1 cellular context compared by ENCODE assay signal in genomic region chr3:113695818-113696645, GRCh38.
A peak's percentile ranks its signal among the peaks of the same experiment; 100 is the strongest.
TF ChIP-seq lines count a peak whose summit lies in the region.

Gene USF3, minus strand, starts transcription at chr3:113696642. Its CDS starts 21,764 bp downstream, at chr3:113674878.

TF ChIP-seq in HepG2, 621 proteins besides CTCF, POLR2A, EP300 and RAD21 (continued from another document and continues in another):
- TF ChIP-seq ELK4 (CRISPR knock-in tag; IDR thresholded peaks at IDR 0.05; ENCODE audit: borderline replicate concordance) (no peak), E2F5 (CRISPR knock-in tag; conservative IDR thresholded peaks at IDR 0.05) (no peak), CEBPG (CRISPR knock-in tag; IDR thresholded peaks at IDR 0.05) (no peak), RXRA (CRISPR knock-in tag; IDR thresholded peaks at IDR 0.05) (no peak; the same call in 1 of the 2 replicates), MED13 (CRISPR knock-in tag; IDR thresholded peaks at IDR 0.05) (no peak), ZSCAN31 (CRISPR knock-in tag; IDR thresholded peaks at IDR 0.05; ENCODE audit: low read depth) (no peak; the same call in none of the 2 replicates), PRMT3 (CRISPR knock-in tag; IDR thresholded peaks at IDR 0.05; ENCODE audit: borderline replicate concordance, low read depth) (no peak), RBAK (CRISPR knock-in tag; IDR thresholded peaks at IDR 0.05) (no peak), ZNF263 (CRISPR knock-in tag; IDR thresholded peaks at IDR 0.05) (no peak), MAZ (IDR thresholded peaks at IDR 0.05; ENCODE audit: borderline replicate concordance, low read depth, low read length) (peak; percentile 67; the same call in 1 of the 2 replicates), MAZ (CRISPR knock-in tag; IDR thresholded peaks at IDR 0.05; ENCODE audit: low read depth) (peak; percentile 78), SMC3 (IDR thresholded peaks at IDR 0.05; ENCODE audit: low read length) (no peak), ISL2 (CRISPR knock-in tag; IDR thresholded peaks at IDR 0.05) (no peak; the same call in 1 of the 2 replicates), XBP1 (CRISPR knock-in tag; IDR thresholded peaks at IDR 0.05) (no peak), THAP7 (CRISPR knock-in tag; IDR thresholded peaks at IDR 0.05) (no peak), RARG (CRISPR knock-in tag; IDR thresholded peaks at IDR 0.05; ENCODE audit: low read depth) (no peak), PPARG (CRISPR knock-in tag; conservative IDR thresholded peaks at IDR 0.05) (no peak), ZFP37 (CRISPR knock-in tag; IDR thresholded peaks at IDR 0.05; ENCODE audit: borderline replicate concordance) (no peak), EZH2 (conservative IDR thresholded peaks at IDR 0.05; ENCODE audit: low read depth, low read length) (no peak), POLR2G (IDR thresholded peaks at IDR 0.05; ENCODE audit: low read depth, low read length) (peak; percentile 75), ZBTB46 (CRISPR knock-in tag; IDR thresholded peaks at IDR 0.05; ENCODE audit: borderline replicate concordance) (no peak), STAT6 (CRISPR knock-in tag; IDR thresholded peaks at IDR 0.05; ENCODE audit: borderline replicate concordance) (no peak), ARID2 (CRISPR knock-in tag; IDR thresholded peaks at IDR 0.05; ENCODE audit: borderline replicate concordance) (no peak), YEATS4 (CRISPR knock-in tag; IDR thresholded peaks at IDR 0.05; ENCODE audit: borderline replicate concordance) (peak; percentile 81), ATF1 (CRISPR knock-in tag; IDR thresholded peaks at IDR 0.05) (no peak), TRAFD1 (CRISPR knock-in tag; IDR thresholded peaks at IDR 0.05; ENCODE audit: borderline replicate concordance) (no peak), TAF1 (CRISPR knock-in tag; IDR thresholded peaks at IDR 0.05) (peak; percentile 66; the same call in 1 of the 2 replicates), ZSCAN9 (CRISPR knock-in tag; IDR thresholded peaks at IDR 0.05; ENCODE audit: borderline replicate concordance) (no peak), HOXA9 (CRISPR knock-in tag; IDR thresholded peaks at IDR 0.05; ENCODE audit: borderline replicate concordance) (no peak), FOSL1 (CRISPR knock-in tag; IDR thresholded peaks at IDR 0.05; ENCODE audit: borderline replicate concordance) (no peak), ZMYM2 (CRISPR knock-in tag; IDR thresholded peaks at IDR 0.05) (no peak), REST (IDR thresholded peaks at IDR 0.05; ENCODE audit: borderline replicate concordance in 1 of 2, low read depth in 1 of 2, low read length in 2 of 2) (no peak), ZNF674 (CRISPR knock-in tag; IDR thresholded peaks at IDR 0.05; ENCODE audit: low read depth) (no peak), HMG20A (CRISPR knock-in tag; IDR thresholded peaks at IDR 0.05; ENCODE audit: borderline replicate concordance) (no peak), PATZ1 (CRISPR knock-in tag; IDR thresholded peaks at IDR 0.05) (peak; percentile 92), ZNF740 (CRISPR knock-in tag; IDR thresholded peaks at IDR 0.05) (no peak), MXD3 (CRISPR knock-in tag; IDR thresholded peaks at IDR 0.05) (peak; percentile 57; the same call in 1 of the 2 replicates), RBM22 (optimal IDR thresholded peaks at IDR 0.05; ENCODE audit: low read length) (no peak), E2F2 (CRISPR knock-in tag; IDR thresholded peaks at IDR 0.05; ENCODE audit: borderline replicate concordance) (no peak), ZFAT (CRISPR knock-in tag; conservative IDR thresholded peaks at IDR 0.05) (no peak), RARA (CRISPR knock-in tag; IDR thresholded peaks at IDR 0.05) (peak; percentile 14; the same call in 1 of the 2 replicates), POLR2AphosphoS5 (IDR thresholded peaks at IDR 0.05; ENCODE audit: low read depth, low read length) (peak; percentile 65), ZNF710 (CRISPR knock-in tag; IDR thresholded peaks at IDR 0.05; ENCODE audit: borderline replicate concordance) (0 out of 2 replicates have a peak, but pooled peaks have one; percentile 37)
